In the genomic region with DNA sequence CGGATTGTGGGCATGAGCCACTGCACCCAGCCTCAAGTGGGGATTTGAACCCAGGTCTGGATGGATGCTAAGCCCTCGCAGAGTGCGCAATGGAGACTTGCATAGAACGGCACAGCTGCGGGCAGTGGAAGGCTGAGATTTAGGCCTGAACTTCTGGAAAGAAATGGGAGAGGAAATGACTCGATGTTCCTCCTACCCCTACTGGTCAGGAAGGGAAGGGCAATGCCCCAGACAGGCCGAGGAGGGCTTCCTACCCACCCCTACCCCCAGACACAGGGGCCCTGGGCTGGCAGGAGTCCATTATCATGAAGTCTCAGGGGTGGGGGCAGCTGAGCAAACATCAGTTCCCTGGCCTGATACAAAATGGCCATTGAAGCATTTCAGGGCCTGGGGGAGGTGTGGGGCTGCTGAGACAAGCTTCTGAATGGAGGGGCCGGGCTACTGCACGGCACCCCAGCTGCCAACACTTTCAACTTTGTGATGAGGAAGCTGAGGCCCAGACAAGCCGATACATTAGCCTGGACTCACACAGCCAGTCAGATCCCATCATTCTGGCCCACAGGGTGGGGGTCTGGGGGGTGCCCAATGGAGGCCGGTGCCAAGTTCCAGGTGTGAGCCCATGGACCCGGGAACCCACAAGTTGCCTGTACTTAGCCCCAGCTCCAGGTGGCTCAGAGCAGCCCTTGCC, we compare ENCODE assay signal across 8 cellular contexts. TPM values are rescaled to one million over a fixed set of nuclear protein-coding genes. Genes with fewer than 3 reads are reported as not detected.
DNase-seq lines count a peak whose midpoint lies in the region; ATAC-seq and TF ChIP-seq lines count a peak whose summit lies in the region.

No MANE protein-coding gene starts in this region.

- TF ChIP-seq POLR2A in Peyer's patch (IDR thresholded peaks at IDR 0.05), result no peak
- TF ChIP-seq POLR2A in testis (IDR thresholded peaks at IDR 0.05), result no peak

- H3K27ac ChIP-seq in Peyer's patch (no peak overlapping the region), testis (no peak overlapping the region)

- intact Hi-C loops in testis (cut with DNase I; ENCODE audit: low total_unique reads), result no loop called here

- ATAC-seq in GM21390 (IDR thresholded peaks at IDR 0.05; ENCODE audit: unreplicated experiment) (no peak), HG03565 (IDR thresholded peaks at IDR 0.05; ENCODE audit: unreplicated experiment) (no peak)

- WGBS in testis, 2 donors, result 48 to 53% methylated on average over 8 to 12 of the region's 12 CpGs

- DNase-seq in NCI-H82 (lab: John Stamatoyannopoulos, UW) (peak; percentile 46), NCI-H82 treated with DMSO at 0.1 percent for 48 hours (lab: John Stamatoyannopoulos, UW; ENCODE audit: unreplicated experiment) (no peak), Peyer's patch (no peak), foreskin fibroblast (peak in 1 of 2 donors; percentile 50), testis (no peak), GOT3 (lab: John Stamatoyannopoulos, UW) (no peak)

- H3K27me3 ChIP-seq in Peyer's patch (no peaks in the 10 kb centered on the region), testis (no peaks in the 10 kb centered on the region)

- TF ChIP-seq CTCF in Peyer's patch (IDR thresholded peaks at IDR 0.05) (peak in 4 of 6 experiments; percentile 9 to 29 (median 21)), foreskin fibroblast (IDR thresholded peaks at IDR 0.05; ENCODE audit: low read depth, low read length) (peak; percentile 58), testis (IDR thresholded peaks at IDR 0.05) (peak; percentile 12 to 44 (median 23))

- no peak overlapping the region for H3K4me3 ChIP-seq in Peyer's patch
- no peak overlapping the region for H3K4me3 ChIP-seq in foreskin fibroblast (ENCODE audit: low read depth in 1 of 2, low read length in 2 of 2)
- no peak overlapping the region for H3K4me3 ChIP-seq in testis

- H3K4me1 ChIP-seq in Peyer's patch, result peaks cover 0 to 8% (median 0%) of the 10 kb centered on the region in 4 donors
- peaks cover 20% of the 10 kb centered on the region for H3K4me1 ChIP-seq in testis

- no peaks in the 10 kb centered on the region for H3K36me3 ChIP-seq in Peyer's patch
- no peaks in the 10 kb centered on the region for H3K36me3 ChIP-seq in testis (ENCODE audit: low read depth, missing control alignments)

- no peaks in the 10 kb centered on the region for H3K9me3 ChIP-seq in Peyer's patch
- H3K9me3 ChIP-seq in testis, result no peaks in the 10 kb centered on the region

RNA-seq across cellular contexts. Expression of gene WDR38, which starts 13.5 kb away (rescaled TPM):
- total RNA-seq in Peyer's patch (not detected), testis (1 to 10 TPM; 3.2 to 7.6 TPM)
- 11.8 TPM for polyA plus RNA-seq in testis (ENCODE audit: insufficient read depth, low read depth, low replicate concordance)

RNA-seq across cellular contexts. Expression of gene RPL35, which starts 22.0 kb away (rescaled TPM):
- 1,000 to 10,000 TPM in 1 of 4 donors, 100 to 1,000 TPM in 3; 462 to 1,338 (median 588) TPM for total RNA-seq in Peyer's patch
- total RNA-seq in testis, result 1,000 to 10,000 TPM in 1 of 2 donors, 100 to 1,000 TPM in 1; 902 to 1,286 TPM
- polyA plus RNA-seq in testis (ENCODE audit: insufficient read depth, low read depth, low replicate concordance), result 1,119 TPM

RNA-seq across cellular contexts. Expression of gene ARPC5L, which starts 22.2 kb away (rescaled TPM):
- 10 to 100 TPM; 15.7 to 23.5 (median 18.0) TPM for total RNA-seq in Peyer's patch
- 10 to 100 TPM; 64.7 to 75.4 TPM for total RNA-seq in testis
- 111 TPM for polyA plus RNA-seq in testis (ENCODE audit: insufficient read depth, low read depth, low replicate concordance)

Comparison
In these comparisons a context has a peak if more than half of its experiments do, and no peak if none do; other contexts are left out.
1. RNA of gene WDR38, which starts 13.5 kb away (total RNA-seq): 3.2 to 7.6 TPM in testis; not detected in Peyer's patch; every median in the first group is over 4 times any median in the second.
2. Peak in every context shown above with its lines, with median percentiles within 50 percentile points of each other: CTCF ChIP-seq.